Comparison of ENCODE assay signal across 33 cellular contexts in the genomic region with DNA sequence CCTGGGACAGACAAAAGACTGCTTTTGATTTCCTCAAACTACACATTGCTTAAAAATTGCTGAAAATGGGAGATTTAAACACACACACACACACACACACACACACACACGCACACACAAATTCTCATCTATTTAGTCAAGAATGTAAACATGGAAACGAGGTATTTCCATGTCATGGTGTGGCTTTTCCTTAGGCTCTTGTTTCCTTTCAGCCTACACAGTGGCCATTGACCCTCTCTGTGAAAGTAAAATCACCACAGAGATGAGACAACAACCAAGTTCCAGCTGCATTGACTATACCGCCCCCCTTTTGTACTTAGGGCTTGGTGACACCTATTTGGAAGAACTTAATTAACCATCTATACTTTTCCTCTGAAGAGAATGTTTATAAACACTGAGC. TPM values are rescaled to one million over a fixed set of nuclear protein-coding genes. Genes with fewer than 3 reads are reported as not detected.
A peak's percentile ranks its signal among the peaks of the same experiment; 100 is the strongest.
DNase-seq lines count a peak whose midpoint lies in the region; ATAC-seq, FAIRE-seq and TF ChIP-seq lines count a peak whose summit lies in the region.
"Had no signal": no experiment of that assay in that cellular context is flagged by ENCODE, and none has a peak within 500 bp of the region (broad histone marks: within the 10 kb centered on the region; RNA-seq: fewer than 3 reads in every experiment).

No MANE protein-coding gene starts in this region.

- no peaks in the 10 kb centered on the region for H3K4me1 ChIP-seq in mesenchymal stem cell (ENCODE audit: control insufficient read depth, insufficient read depth, low read depth, low read length)
- H3K4me1 ChIP-seq: BLaER1, colonic mucosa, left lung, tibial artery had no signal

- no peak overlapping the region for H3K4me2 ChIP-seq in mesenchymal stem cell (ENCODE audit: low read length, poor library complexity, severe bottlenecking)
- H3K4me2 ChIP-seq: BLaER1, hepatocyte had no signal

- H3K23ac ChIP-seq in mesenchymal stem cell (ENCODE audit: low read length in 2 of 2): no peak overlapping the region

- no peak overlapping the region for H4K8ac ChIP-seq in mesenchymal stem cell (ENCODE audit: low read length)

- H3K4ac ChIP-seq in mesenchymal stem cell (ENCODE audit: low read depth in 1 of 2, low read length in 2 of 2): no peak overlapping the region

- H2AFZ ChIP-seq in mesenchymal stem cell (ENCODE audit: low read depth, low read length): no peak overlapping the region
- H2AFZ ChIP-seq: hepatocyte had no signal

- no peaks in the 10 kb centered on the region for H3K9me3 ChIP-seq in mesenchymal stem cell (ENCODE audit: control insufficient read depth, low read length)
- H3K9me3 ChIP-seq: adrenal gland, BLaER1, colonic mucosa, esophagus muscularis mucosa, gastroesophageal sphincter, left lung, tibial artery had no signal

- H3K14ac ChIP-seq in mesenchymal stem cell (ENCODE audit: low read length in 2 of 2): no peak overlapping the region

- no peak overlapping the region for H3K9ac ChIP-seq in mesenchymal stem cell (ENCODE audit: low read length)
- H3K9ac ChIP-seq: BLaER1 had no signal

- peaks cover 2% of the 10 kb centered on the region for H3K79me1 ChIP-seq in mesenchymal stem cell (replicated peaks; ENCODE audit: low read length, poor library complexity, severe bottlenecking)

- no peak overlapping the region for H3K18ac ChIP-seq in mesenchymal stem cell (ENCODE audit: low read depth in 1 of 2, low read length in 2 of 2)

- H2BK5ac ChIP-seq in mesenchymal stem cell (ENCODE audit: low read depth, low read length, poor library complexity, severe bottlenecking): no peak overlapping the region

- no peak overlapping the region for H2BK15ac ChIP-seq in mesenchymal stem cell (ENCODE audit: low read depth, poor library complexity, severe bottlenecking)

- FAIRE-seq in H54 (lab: Jason Lieb, UNC): no peak

- no peak overlapping the region for H2BK120ac ChIP-seq in mesenchymal stem cell (ENCODE audit: low read depth, low read length)

- DNase-seq in AG10803 (ENCODE audit: low read depth) (peak; percentile 63), M059J (ENCODE audit: low read depth) (peak; percentile 10), dedifferentiated amniotic fluid mesenchymal stem cell (ENCODE audit: extremely low spot score) (peak; percentile 44), mesenchymal stem cell (peak; percentile 73), H54 (ENCODE audit: insufficient read length, low spot score) (no peak), NCI-H1105 treated with DMSO at 0.1 percent for 48 hours (lab: John Stamatoyannopoulos, UW) (no peak)
- DNase-seq: activated CD4-positive, alpha-beta T cell treated with anti-CD3 and anti-CD28 coated beads for 48 hours; activated CD8-positive, alpha-beta memory T cell treated with anti-CD3 and anti-CD28 coated beads for 24 hours; activated naive CD4-positive, alpha-beta T cell; activated T-cell treated with anti-CD3 and anti-CD28 coated beads, Interleukin-2, amount 50 U/mL, for 4 hours; adrenal gland; colonic mucosa; DMS153; effector memory CD8-positive, alpha-beta T cell; H7; left lung; midbrain; MV-4-11; natural killer cell; NCI-H1694; NCI-H510A; SHP77 treated with DMSO at 0.1 percent for 48 hours; stimulated activated naive CD8-positive, alpha-beta T cell treated with anti-CD3 and anti-CD28 coated beads, Interleukin-15, amount 100 ng/mL, for 72 hours; SW 1271; T-helper 9 cell; tibial artery had no signal

- H3K27ac ChIP-seq in mesenchymal stem cell (ENCODE audit: low read length, poor library complexity, severe bottlenecking): no peak overlapping the region
- H3K27ac ChIP-seq: adrenal gland, BLaER1, colonic mucosa, esophagus muscularis mucosa, gastroesophageal sphincter, hepatocyte, left lung, tibial artery, VCaP had no signal

- ATAC-seq in GM18511 (IDR thresholded peaks at IDR 0.05; ENCODE audit: unreplicated experiment) (no peak), SK-N-SH treated with all-trans-retinoic acid at 6 μM for 48 hours (no peak)
- ATAC-seq: activated T-cell treated with anti-CD3 and anti-CD28 coated beads, Interleukin-2, amount 50 U/mL, for 4 hours; effector memory CD8-positive, alpha-beta T cell; gastroesophageal sphincter; left lung; natural killer cell; stimulated activated naive CD8-positive, alpha-beta T cell treated with anti-CD3 and anti-CD28 coated beads, Interleukin-15, amount 100 ng/mL, for 72 hours had no signal

- no peak overlapping the region for H4K91ac ChIP-seq in mesenchymal stem cell (ENCODE audit: low read length)

- peaks cover 3 to 63% of the 10 kb centered on the region in 2 experiments for H3K36me3 ChIP-seq in mesenchymal stem cell (ENCODE audit: control insufficient read depth in 1 of 2, insufficient read depth in 2 of 2, low read depth in 1 of 2, low read length in 2 of 2)
- H3K36me3 ChIP-seq: BLaER1, colonic mucosa had no signal

- TF ChIP-seq CTCF in AG10803 (conservative IDR thresholded peaks at IDR 0.05; ENCODE audit: low read length): no peak

- no peak overlapping the region for H2BK12ac ChIP-seq in mesenchymal stem cell (ENCODE audit: low read length in 2 of 2)

- H3K4me3 ChIP-seq in AG10803 (ENCODE audit: low read length): no peak overlapping the region
- H3K4me3 ChIP-seq in mesenchymal stem cell (ENCODE audit: insufficient read depth in 1 of 2, low read depth in 1 of 2, low read length in 2 of 2): no peak overlapping the region
- H3K4me3 ChIP-seq: adrenal gland, BLaER1, colonic mucosa, esophagus muscularis mucosa, gastroesophageal sphincter, hepatocyte, left lung, tibial artery had no signal

- no peak for TF ChIP-seq POLR2A in H54 (IDR thresholded peaks at IDR 0.05; ENCODE audit: low read depth, low read length)

- no peaks in the 10 kb centered on the region for H3K27me3 ChIP-seq in mesenchymal stem cell (ENCODE audit: control insufficient read depth in 1 of 2, insufficient read depth in 1 of 2, low read length in 2 of 2)
- H3K27me3 ChIP-seq: adrenal gland, BLaER1, colonic mucosa, esophagus muscularis mucosa, gastroesophageal sphincter, hepatocyte, left lung, tibial artery had no signal

- H2AK5ac ChIP-seq in mesenchymal stem cell (ENCODE audit: low read length, severe bottlenecking): no peak overlapping the region

- WGBS in mesenchymal stem cell: 16% methylated on average over 2 of the region's 3 CpGs

TF ChIP-seq in SK-N-SH treated with all-trans-retinoic acid at 6 μM for 48 hours, 23 proteins besides CTCF, POLR2A, EP300 and RAD21:
- TF ChIP-seq ZC3H10 (CRISPR knock-in tag; IDR thresholded peaks at IDR 0.05): no peak
- no peak for TF ChIP-seq ZNF565 (CRISPR knock-in tag; conservative IDR thresholded peaks at IDR 0.05; ENCODE audit: low read depth)
- no peak for TF ChIP-seq ZFP30 (CRISPR knock-in tag; IDR thresholded peaks at IDR 0.05)
- TF ChIP-seq TSHZ2 (CRISPR knock-in tag; IDR thresholded peaks at IDR 0.05): no peak
- no peak for TF ChIP-seq PPARA (CRISPR knock-in tag; IDR thresholded peaks at IDR 0.05; ENCODE audit: borderline replicate concordance)
- TF ChIP-seq ISL1 (CRISPR knock-in tag; IDR thresholded peaks at IDR 0.05): no peak
TF ChIP-seq in SK-N-SH treated with all-trans-retinoic acid at 6 μM for 48 hours: peak in this region for 0.

RNA-seq across cellular contexts. Expression of gene TTC8, which starts 41.9 kb away (rescaled TPM):
- total RNA-seq in M059J (2014; rRNA removed; shearing (Covaris generic)): 18.8 and 19.0 TPM in 2 replicates
- 27.9 TPM for polyA plus RNA-seq in mesenchymal stem cell (2013, experiment 1 of 2)
- polyA plus RNA-seq in mesenchymal stem cell (2013, experiment 2 of 2): 29.4 TPM

Comparison
In these comparisons a context has a peak if more than half of its experiments do, and no peak if none do; other contexts are left out.
1. DNase-seq: peak in AG10803 (single experiment), M059J (single experiment), dedifferentiated amniotic fluid mesenchymal stem cell (single experiment) and mesenchymal stem cell (single experiment); none in H54 (single experiment) and NCI-H1105 treated with DMSO at 0.1 percent for 48 hours (single experiment).